ENCODE assay signal across 1 cellular context in genomic region chr2:189260361-189260761, GRCh38.
TF ChIP-seq lines count a peak whose summit lies in the region.

No MANE protein-coding gene starts in this region.

TF ChIP-seq in IMR-90, 13 proteins besides CTCF, POLR2A, EP300 and RAD21 (continued from another document):
- no peak for TF ChIP-seq USF2 (IDR thresholded peaks at IDR 0.05; ENCODE audit: low read depth, low read length)
- TF ChIP-seq RCOR1 (IDR thresholded peaks at IDR 0.05; ENCODE audit: insufficient replicate concordance, low read length) = no peak
- no peak for TF ChIP-seq CEBPB (IDR thresholded peaks at IDR 0.05; ENCODE audit: low read depth, low read length)
- TF ChIP-seq FOS (IDR thresholded peaks at IDR 0.05; ENCODE audit: low read depth, low read length) = no peak
- TF ChIP-seq MAFK (IDR thresholded peaks at IDR 0.05; ENCODE audit: low read depth, low read length) = no peak
- TF ChIP-seq MXI1 (IDR thresholded peaks at IDR 0.05; ENCODE audit: borderline replicate concordance, low read depth, low read length) = no peak
- TF ChIP-seq NFE2L2 (IDR thresholded peaks at IDR 0.05; ENCODE audit: low read depth, low read length) = no peak
- no peak for TF ChIP-seq SMC3 (IDR thresholded peaks at IDR 0.05; ENCODE audit: low read depth, low read length)
- no peak for TF ChIP-seq CHD1 (IDR thresholded peaks at IDR 0.05; ENCODE audit: low read depth, low read length)
- TF ChIP-seq ELK1 (IDR thresholded peaks at IDR 0.05; ENCODE audit: borderline replicate concordance, low read depth, low read length) = no peak
